In genomic region chr11:79296113-79296512, GRCh38 we compare ENCODE assay signal across 22 cellular contexts.
A peak's percentile ranks its signal among the peaks of the same experiment; 100 is the strongest.
DNase-seq lines count a peak whose midpoint lies in the region; ATAC-seq and TF ChIP-seq lines count a peak whose summit lies in the region.
"Had no signal": no experiment of that assay in that cellular context is flagged by ENCODE, and none has a peak within 500 bp of the region (broad histone marks: within the 10 kb centered on the region; RNA-seq: fewer than 3 reads in every experiment).

No MANE protein-coding gene starts in this region.

- H3K4me1 ChIP-seq in HAP-1: peaks cover 11% of the 10 kb centered on the region
- H3K4me1 ChIP-seq in effector memory CD4-positive, alpha-beta T cell (ENCODE audit: control insufficient read depth, insufficient read depth, low read length, poor library complexity, severe bottlenecking): no peaks in the 10 kb centered on the region

- no peak overlapping the region for H3K4me3 ChIP-seq in HAP-1
- no peak overlapping the region for H3K4me3 ChIP-seq in effector memory CD4-positive, alpha-beta T cell (ENCODE audit: insufficient read depth, low read depth, low read length, poor library complexity, severe bottlenecking)

- no peaks in the 10 kb centered on the region for H3K9me3 ChIP-seq in HAP-1
- no peaks in the 10 kb centered on the region for H3K9me3 ChIP-seq in effector memory CD4-positive, alpha-beta T cell (ENCODE audit: control insufficient read depth, low read length)
- H3K9me3 ChIP-seq: SK-N-SH had no signal

- no peaks in the 10 kb centered on the region; the same call in 1 of the 2 replicates for H3K36me3 ChIP-seq in HAP-1 (replicated peaks)
- no peaks in the 10 kb centered on the region for H3K36me3 ChIP-seq in effector memory CD4-positive, alpha-beta T cell (ENCODE audit: control insufficient read depth, insufficient read depth, low read length)

- no peak for ATAC-seq in omental fat pad (ENCODE audit: low FRiP score)

- TF ChIP-seq CTCF in VCaP (conservative IDR thresholded peaks at IDR 0.05) (no peak), omental fat pad (IDR thresholded peaks at IDR 0.05) (no peak)

- in situ Hi-C loops in Caki2 (cut with HindIII; ENCODE audit: low pct_unique_long_range_greater_than_20kb, low sequenced_read_pairs) (no loop called here), HAP-1 (cut with MboI; ENCODE audit: low sequenced_read_pairs) (no loop called here)

- intact Hi-C loops in posterior vena cava (cut with DNase I): no loop called here

- no peaks in the 10 kb centered on the region for H3K27me3 ChIP-seq in HAP-1 (ENCODE audit: low read depth)
- no peaks in the 10 kb centered on the region for H3K27me3 ChIP-seq in effector memory CD4-positive, alpha-beta T cell (replicated peaks; ENCODE audit: control insufficient read depth, insufficient read depth, low read length, poor library complexity, severe bottlenecking)

- peak; percentile 18 for DNase-seq in Caki2 (ENCODE audit: low read depth)
- peak; percentile 55 to 60 for DNase-seq in HAP-1 (ENCODE audit: low spot score in 2 of 2)
- DNase-seq in left kidney (ENCODE audit: low read depth, low spot score): peak; percentile 95
- DNase-seq in effector memory CD4-positive, alpha-beta T cell: no peak
- DNase-seq in omental fat pad (ENCODE audit: low spot score): no peak
- DNase-seq in posterior vena cava (ENCODE audit: low spot score): no peak
- DNase-seq: 8988T, ACHN, DMS153, DND-41, H9, NCI-H1048, NCI-H1417, NCI-H1694, NCI-H2029 treated with DMSO at 0.1 percent for 48 hours, NCI-H2171, NCI-H226, NCI-H524, NCI-H774, SK-N-SH had no signal

- H3K27ac ChIP-seq in VCaP: peak overlapping the region; percentile 79
- no peak overlapping the region for H3K27ac ChIP-seq in effector memory CD4-positive, alpha-beta T cell (ENCODE audit: insufficient read depth, low read length, poor library complexity, severe bottlenecking)
- H3K27ac ChIP-seq: KMS-11 had no signal

Comparison
In these comparisons a context has a peak if more than half of its experiments do, and no peak if none do; other contexts are left out.
1. DNase-seq: peak in Caki2 (single experiment), HAP-1 (2 of 2) and left kidney (single experiment); none in effector memory CD4-positive, alpha-beta T cell (0 of 3), omental fat pad (single experiment) and posterior vena cava (single experiment).